Comparison of ENCODE assay signal across 17 cellular contexts in genomic region chr5:39107350-39107749, GRCh38.
"Had no signal": no experiment of that assay in that cellular context is flagged by ENCODE, and none has a peak within 500 bp of the region (broad histone marks: within the 10 kb centered on the region; RNA-seq: fewer than 3 reads in every experiment).

No MANE protein-coding gene starts in this region.

- FAIRE-seq: colon had no signal

- H3K27me3 ChIP-seq: esophagus muscularis mucosa, heart left ventricle, suprapubic skin, thyroid gland, upper lobe of left lung, uterus had no signal

- DNase-seq: effector memory CD8-positive, alpha-beta T cell; foreskin melanocyte; heart left ventricle; hippocampal formation; kidney glomerular epithelial cell; naive thymus-derived CD4-positive, alpha-beta T cell; nephron progenitor cell; posterior cingulate gyrus; stimulated activated naive CD4-positive, alpha-beta T cell; thyroid gland; upper lobe of left lung; uterus had no signal

- H3K4me3 ChIP-seq: esophagus muscularis mucosa, heart left ventricle, suprapubic skin, thyroid gland, upper lobe of left lung, uterus had no signal

- H3K9me3 ChIP-seq: esophagus muscularis mucosa, heart left ventricle, suprapubic skin, thyroid gland, upper lobe of left lung, uterus had no signal

- H3K27ac ChIP-seq: epithelial cell of prostate, esophagus muscularis mucosa, heart left ventricle, suprapubic skin, thyroid gland, upper lobe of left lung, uterus had no signal

- ATAC-seq: effector memory CD8-positive, alpha-beta T cell; heart left ventricle; naive thymus-derived CD4-positive, alpha-beta T cell; sciatic nerve had no signal

- H3K36me3 ChIP-seq: esophagus muscularis mucosa, suprapubic skin, thyroid gland, upper lobe of left lung, uterus had no signal

- H3K4me1 ChIP-seq: esophagus muscularis mucosa, heart left ventricle, suprapubic skin, thyroid gland, upper lobe of left lung had no signal
